ENCODE assay signal across 1 cellular context in genomic region chr2:62201307-62201706, GRCh38.
TF ChIP-seq lines count a peak whose summit lies in the region.

No MANE protein-coding gene starts in this region.

TF ChIP-seq in HEK293, 187 proteins besides CTCF, POLR2A, EP300 and RAD21 (continued from another document):
- TF ChIP-seq ZNF292 (tag by site-specific recombination; IDR thresholded peaks at IDR 0.05; ENCODE audit: borderline replicate concordance, low read depth) (no peak), ZFHX2 (tag by site-specific recombination; conservative IDR thresholded peaks at IDR 0.05) (no peak), ZNF223 (tag by site-specific recombination; IDR thresholded peaks at IDR 0.05) (no peak), ZNF629 (tag by site-specific recombination; IDR thresholded peaks at IDR 0.05) (peak; percentile 24; the same call in 1 of the 2 replicates), ZNF654 (tag by site-specific recombination; IDR thresholded peaks at IDR 0.05; ENCODE audit: low read depth) (no peak), ZBTB49 (tag by site-specific recombination; IDR thresholded peaks at IDR 0.05; ENCODE audit: low read depth) (no peak), ZNF623 (tag by site-specific recombination; IDR thresholded peaks at IDR 0.05) (no peak), HOXD13 (CRISPR knock-in tag; IDR thresholded peaks at IDR 0.05; ENCODE audit: borderline replicate concordance) (no peak), ZBTB7A (tag by site-specific recombination; IDR thresholded peaks at IDR 0.05; ENCODE audit: low read depth) (no peak), WT1 (tag by site-specific recombination; IDR thresholded peaks at IDR 0.05) (no peak), ZEB2 (tag by site-specific recombination; IDR thresholded peaks at IDR 0.05) (no peak), ZNF157 (tag by site-specific recombination; IDR thresholded peaks at IDR 0.05) (no peak), ZNF76 (tag by site-specific recombination; IDR thresholded peaks at IDR 0.05; ENCODE audit: borderline replicate concordance, low read depth) (no peak), ZNF776 (tag by site-specific recombination; IDR thresholded peaks at IDR 0.05; ENCODE audit: borderline replicate concordance) (no peak), ZNF843 (tag by site-specific recombination; IDR thresholded peaks at IDR 0.05) (peak; percentile 64; the same call in 1 of the 2 replicates), OVOL3 (tag by site-specific recombination; IDR thresholded peaks at IDR 0.05) (no peak), TSHZ1 (tag by site-specific recombination; IDR thresholded peaks at IDR 0.05; ENCODE audit: borderline replicate concordance) (peak; percentile 68; the same call in 1 of the 2 replicates)
